In the genomic region with DNA sequence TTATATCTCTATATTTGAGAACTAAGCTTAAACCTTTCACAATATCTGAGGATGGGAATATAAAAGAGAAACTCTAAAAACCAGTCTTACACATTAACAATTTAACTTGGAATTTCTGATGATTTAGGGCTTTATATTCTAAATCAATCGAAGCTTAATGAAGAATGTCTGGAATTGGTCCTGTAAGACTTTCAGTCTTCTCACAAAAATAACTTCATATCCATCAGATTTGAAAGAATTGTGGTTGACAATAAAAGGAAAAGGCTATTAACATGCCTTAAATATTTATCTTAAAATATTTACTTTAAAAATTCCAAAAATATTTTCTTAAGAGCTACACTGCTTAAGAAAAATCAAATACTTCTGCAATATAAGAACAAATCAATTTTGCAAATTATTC, we compare ENCODE assay signal across 1 cellular context.
TF ChIP-seq lines count a peak whose summit lies in the region.

No MANE protein-coding gene starts in this region.

TF ChIP-seq in WTC11, 78 proteins besides CTCF, POLR2A, EP300 and RAD21 (continued from another document):
- TF ChIP-seq ZNF425 (CRISPR knock-in tag; conservative IDR thresholded peaks at IDR 0.05) = no peak
- no peak for TF ChIP-seq NFATC4 (CRISPR knock-in tag; IDR thresholded peaks at IDR 0.05)
- TF ChIP-seq, protein P1, sequence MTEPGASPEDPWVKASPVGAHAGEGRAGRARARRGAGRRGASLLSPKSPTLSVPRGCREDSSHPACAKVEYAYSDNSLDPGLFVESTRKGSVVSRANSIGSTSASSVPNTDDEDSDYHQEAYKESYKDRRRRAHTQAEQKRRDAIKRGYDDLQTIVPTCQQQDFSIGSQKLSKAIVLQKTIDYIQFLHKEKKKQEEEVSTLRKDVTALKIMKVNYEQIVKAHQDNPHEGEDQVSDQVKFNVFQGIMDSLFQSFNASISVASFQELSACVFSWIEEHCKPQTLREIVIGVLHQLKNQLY (CRISPR knock-in tag; IDR thresholded peaks at IDR 0.05) = no peak
- TF ChIP-seq NR1H2 (CRISPR knock-in tag; IDR thresholded peaks at IDR 0.05) = no peak
- no peak for TF ChIP-seq ERG (CRISPR knock-in tag; IDR thresholded peaks at IDR 0.05)
- no peak for TF ChIP-seq ZNF317 (CRISPR knock-in tag; IDR thresholded peaks at IDR 0.05; ENCODE audit: borderline replicate concordance, low read depth)
- no peak for TF ChIP-seq FOXK1 (CRISPR knock-in tag; IDR thresholded peaks at IDR 0.05)
- TF ChIP-seq MAX (CRISPR knock-in tag; IDR thresholded peaks at IDR 0.05) = no peak
- no peak for TF ChIP-seq AFF4 (CRISPR knock-in tag; IDR thresholded peaks at IDR 0.05; ENCODE audit: borderline replicate concordance)
